ENCODE assay signal across 10 cellular contexts in genomic region chr5:40409600-40409999, GRCh38.
A peak's percentile ranks its signal among the peaks of the same experiment; 100 is the strongest.
DNase-seq lines count a peak whose midpoint lies in the region; ATAC-seq, FAIRE-seq and TF ChIP-seq lines count a peak whose summit lies in the region.
"Had no signal": no experiment of that assay in that cellular context is flagged by ENCODE, and none has a peak within 500 bp of the region (broad histone marks: within the 10 kb centered on the region; RNA-seq: fewer than 3 reads in every experiment).

No MANE protein-coding gene starts in this region.

- H3K4me1 Mint-ChIP-seq in activated CD4-positive, alpha-beta T cell treated with anti-CD3 and anti-CD28 coated beads, Interleukin-2, amount 10 ng/mL, durations not matched to agents 7 days and 5 days: peaks cover 71% of the 10 kb centered on the region

- peaks cover 6% of the 10 kb centered on the region for H3F3A ChIP-seq in PC-9 (ENCODE audit: insufficient read depth, low read depth)

- H3K27me3 ChIP-seq in right cardiac atrium (ENCODE audit: control insufficient read depth, insufficient read depth) (no peaks in the 10 kb centered on the region), upper lobe of left lung (no peaks in the 10 kb centered on the region), suprapubic skin (no peaks in the 10 kb centered on the region), PC-9 (ENCODE audit: insufficient read depth, low read depth) (no peaks in the 10 kb centered on the region)
- H3K27me3 ChIP-seq: ascending aorta had no signal

- ATAC-seq in right cardiac atrium: peak; percentile 28 to 50
- ATAC-seq in upper lobe of left lung (ENCODE audit: low FRiP score in 2 of 2): peak in 1 of 2 donors; percentile 58

- no peak overlapping the region for H3K27ac ChIP-seq in right cardiac atrium (ENCODE audit: low read length)
- H3K27ac ChIP-seq in upper lobe of left lung: peak overlapping the region; percentile 56 to 74 (median 68)
- H3K27ac ChIP-seq in suprapubic skin: no peak overlapping the region
- no peak overlapping the region for H3K27ac ChIP-seq in PC-9

- TF ChIP-seq EP300 in upper lobe of left lung (IDR thresholded peaks at IDR 0.05) (no peak), suprapubic skin (IDR thresholded peaks at IDR 0.05) (no peak)

- H3K36me3 ChIP-seq in upper lobe of left lung (no peaks in the 10 kb centered on the region), suprapubic skin (no peaks in the 10 kb centered on the region), PC-9 (ENCODE audit: low read depth) (no peaks in the 10 kb centered on the region)
- H3K36me3 ChIP-seq: ascending aorta had no signal

- no peaks in the 10 kb centered on the region for H3K79me2 ChIP-seq in PC-9 (ENCODE audit: low read depth)

- H3K9me3 Mint-ChIP-seq in activated CD4-positive, alpha-beta T cell treated with anti-CD3 and anti-CD28 coated beads, Interleukin-2, amount 10 ng/mL, durations not matched to agents 7 days and 5 days: peaks cover 7% of the 10 kb centered on the region

- TF ChIP-seq POLR2A in upper lobe of left lung (IDR thresholded peaks at IDR 0.05): no peak
- no peak for TF ChIP-seq POLR2A in H54 (IDR thresholded peaks at IDR 0.05; ENCODE audit: low read depth, low read length)
- TF ChIP-seq POLR2A in suprapubic skin (IDR thresholded peaks at IDR 0.05): no peak

- intact Hi-C loops in right cardiac atrium (cut with DNase I): no loop called here
- intact Hi-C loops in PC-9 (cut with micrococcal nuclease; ENCODE audit: unreplicated experiment): no loop called here

- no peaks in the 10 kb centered on the region for H3K27me3 Mint-ChIP-seq in activated CD4-positive, alpha-beta T cell treated with anti-CD3 and anti-CD28 coated beads, Interleukin-2, amount 10 ng/mL, durations not matched to agents 7 days and 5 days

- peaks cover 25% of the 10 kb centered on the region for H3K36me3 Mint-ChIP-seq in activated CD4-positive, alpha-beta T cell treated with anti-CD3 and anti-CD28 coated beads, Interleukin-2, amount 10 ng/mL, durations not matched to agents 7 days and 5 days (ENCODE audit: low read depth)

- H3K9me3 ChIP-seq in right cardiac atrium (ENCODE audit: control insufficient read depth, low read length): peaks cover 4% of the 10 kb centered on the region
- no peaks in the 10 kb centered on the region for H3K9me3 ChIP-seq in upper lobe of left lung
- H3K9me3 ChIP-seq in suprapubic skin: no peaks in the 10 kb centered on the region
- H3K9me3 ChIP-seq in PC-9 (ENCODE audit: insufficient read depth, low read depth): peaks cover 19% of the 10 kb centered on the region
- H3K9me3 ChIP-seq: ascending aorta had no signal

- peak overlapping the region; percentile 94 for H3K27ac Mint-ChIP-seq in activated CD4-positive, alpha-beta T cell treated with anti-CD3 and anti-CD28 coated beads, Interleukin-2, amount 10 ng/mL, durations not matched to agents 7 days and 5 days

- H3K4me1 ChIP-seq in right cardiac atrium (ENCODE audit: control insufficient read depth, insufficient read depth, low read length) (peaks cover 4% of the 10 kb centered on the region), upper lobe of left lung (peaks cover 21 to 43% (median 29%) of the 10 kb centered on the region in 4 donors), suprapubic skin (peaks cover 45% of the 10 kb centered on the region), PC-9 (replicated peaks; ENCODE audit: insufficient read depth) (peaks cover 27% of the 10 kb centered on the region)

- DNase-seq in stimulated activated CD4-positive, alpha-beta T cell treated with anti-CD3 and anti-CD28 coated beads, Interleukin-15, amount 100 ng/mL, for 24 hours: peak; percentile 43
- no peak for DNase-seq in stimulated activated CD4-positive, alpha-beta T cell treated with anti-CD3 and anti-CD28 coated beads, Interleukin-12 subunit alpha, Interleukin-12 subunit beta, amount 100 ng/mL, for 4 hours
- DNase-seq in activated CD4-positive, alpha-beta T cell treated with anti-CD3 and anti-CD28 coated beads, Interleukin-2, amount 10 ng/mL, durations not matched to agents 7 days and 5 days: peak; percentile 54
- DNase-seq in right cardiac atrium (peak in 2 of 3 donors; percentile 30 to 58), upper lobe of left lung (peak in 1 of 2 donors; percentile 69), H54 (ENCODE audit: insufficient read length, low spot score) (no peak), suprapubic skin (ENCODE audit: low spot score in 2 of 2) (no peak), PC-9 (no peak)
- DNase-seq: NCI-H1930 had no signal

- no peak for FAIRE-seq in H54 (lab: Jason Lieb, UNC)

- TF ChIP-seq CTCF in upper lobe of left lung (IDR thresholded peaks at IDR 0.05): no peak
- TF ChIP-seq CTCF in suprapubic skin (IDR thresholded peaks at IDR 0.05): no peak
- TF ChIP-seq CTCF in PC-9 (conservative IDR thresholded peaks at IDR 0.05): no peak

- no TSS peak for BruUV-seq in PC-9 (replicated peaks; lab: Mats Ljungman, UMichigan)

- no peak overlapping the region for H3K4me3 ChIP-seq in right cardiac atrium (ENCODE audit: low read length)
- H3K4me3 ChIP-seq in upper lobe of left lung: no peak overlapping the region
- no peak overlapping the region for H3K4me3 ChIP-seq in suprapubic skin
- H3K4me3 ChIP-seq in PC-9: no peak overlapping the region
- H3K4me3 ChIP-seq: ascending aorta had no signal

- H4K20me1 ChIP-seq in PC-9 (ENCODE audit: insufficient read depth): no peaks in the 10 kb centered on the region

- 53% methylated on average over 4 of the region's 4 CpGs for WGBS in right cardiac atrium
- 37 to 44% methylated on average over 4 of the region's 4 CpGs for WGBS in upper lobe of left lung, 2 donors
- WGBS in suprapubic skin: 77% methylated on average over 4 of the region's 4 CpGs

- no peak overlapping the region for H2AFZ ChIP-seq in PC-9

- CTCF ChIA-PET in activated CD4-positive, alpha-beta T cell treated with anti-CD3 and anti-CD28 coated beads, Interleukin-2, amount 10 ng/mL, durations not matched to agents 7 days and 5 days (lab: Charles Lee): interaction anchor here (0.9 to 4.2 kb wide), 7 partner anchors 8 to 423 kb away, joined by 3 to 13 read pairs (median 4); partner anchors contain the start of gene PTGER4
- CTCF ChIA-PET in PC-9 (lab: Charles Lee): no interaction called here

- peak overlapping the region; percentile 66 for H3K4me3 Mint-ChIP-seq in activated CD4-positive, alpha-beta T cell treated with anti-CD3 and anti-CD28 coated beads, Interleukin-2, amount 10 ng/mL, durations not matched to agents 7 days and 5 days

- POLR2A ChIA-PET in activated CD4-positive, alpha-beta T cell treated with anti-CD3 and anti-CD28 coated beads, Interleukin-2, amount 10 ng/mL, durations not matched to agents 7 days and 5 days (lab: Charles Lee): interaction anchor here (0.6 kb wide), 1 partner anchor 24 kb away, joined by 3 read pairs; no protein-coding TSS in a partner anchor
- POLR2A ChIA-PET in PC-9 (lab: Charles Lee; ENCODE audit: unreplicated experiment): interaction anchor here (0.6 to 0.7 kb wide), 2 partner anchors 33 to 108 kb away, joined by 4 to 5 read pairs; no protein-coding TSS in a partner anchor

- H3K4me2 ChIP-seq in PC-9: no peak overlapping the region

- no peaks in the 10 kb centered on the region for H3K9me2 ChIP-seq in PC-9 (ENCODE audit: insufficient read depth)

Comparison
In these comparisons a context has a peak if more than half of its experiments do, and no peak if none do; other contexts are left out.
1. DNase-seq: peak in stimulated activated CD4-positive, alpha-beta T cell treated with anti-CD3 and anti-CD28 coated beads, Interleukin-15, amount 100 ng/mL, for 24 hours (single experiment), activated CD4-positive, alpha-beta T cell treated with anti-CD3 and anti-CD28 coated beads, Interleukin-2, amount 10 ng/mL, durations not matched to agents 7 days and 5 days (single experiment) and right cardiac atrium (2 of 3); none in stimulated activated CD4-positive, alpha-beta T cell treated with anti-CD3 and anti-CD28 coated beads, Interleukin-12 subunit alpha, Interleukin-12 subunit beta, amount 100 ng/mL, for 4 hours (single experiment), H54 (single experiment), suprapubic skin (0 of 2) and PC-9 (0 of 2).
2. H3K27ac ChIP-seq: peak in upper lobe of left lung (4 of 4); none in right cardiac atrium (single experiment), suprapubic skin (single experiment) and PC-9 (single experiment).